In genomic region chr2:121132054-121132453, GRCh38 we compare ENCODE assay signal across 22 cellular contexts.
DNase-seq lines count a peak whose midpoint lies in the region; ATAC-seq, FAIRE-seq and TF ChIP-seq lines count a peak whose summit lies in the region.
"Had no signal": no experiment of that assay in that cellular context is flagged by ENCODE, and none has a peak within 500 bp of the region (broad histone marks: within the 10 kb centered on the region; RNA-seq: fewer than 3 reads in every experiment).

No MANE protein-coding gene starts in this region.

- H3K4me1 ChIP-seq in HUES6 (ENCODE audit: control insufficient read depth, insufficient read depth, low read length) (peaks cover 26% of the 10 kb centered on the region), H1 (replicated peaks in 1 of 4; ENCODE audit: control insufficient read depth in 3 of 4, insufficient read depth in 4 of 4, low read length in 3 of 4) (peaks cover 3 to 26% (median 13%) of the 10 kb centered on the region in 4 experiments), neuronal stem cell (ENCODE audit: control insufficient read depth in 2 of 2, insufficient read depth in 1 of 2, low read depth in 1 of 2, low read length in 2 of 2) (no peaks in the 10 kb centered on the region)
- H3K4me1 ChIP-seq: A549 had no signal

- TF ChIP-seq EP300 in H1 (IDR thresholded peaks at IDR 0.05; ENCODE audit: borderline replicate concordance in 1 of 2, low read depth in 2 of 2, low read length in 2 of 2), result no peak

- no peaks in the 10 kb centered on the region for H3K79me2 ChIP-seq in H1 (ENCODE audit: control insufficient read depth in 1 of 2, insufficient read depth in 2 of 2, low read length in 2 of 2)

- intact Hi-C loops in natural killer cell (cut with micrococcal nuclease), result no loop called here

- H4K91ac ChIP-seq in H1 (replicated peaks; ENCODE audit: insufficient read length, low read length), result no peak overlapping the region
- H4K91ac ChIP-seq in neuronal stem cell (ENCODE audit: low read depth, low read length, poor library complexity), result no peak overlapping the region

- no peaks in the 10 kb centered on the region for H3K27me3 ChIP-seq in HUES6 (ENCODE audit: control insufficient read depth, insufficient read depth, low read length)
- H3K27me3 ChIP-seq in H1 (replicated peaks in 1 of 4; ENCODE audit: control insufficient read depth in 3 of 4, extremely low read depth in 1 of 4, insufficient read depth in 3 of 4, low read length in 3 of 4), result peaks cover 0 to 6% (median 2%) of the 10 kb centered on the region in 4 experiments; a peak in 2 of 7 replicates
- peaks cover 0 to 31% (median 2%) of the 10 kb centered on the region in 3 experiments for H3K27me3 ChIP-seq in neuronal stem cell (ENCODE audit: control insufficient read depth in 3 of 3, insufficient read depth in 3 of 3, low read depth in 1 of 3, low read length in 3 of 3)

- H3K4ac ChIP-seq in H1 (replicated peaks; ENCODE audit: insufficient read length, low read depth, low read length) (no peak overlapping the region), neuronal stem cell (ENCODE audit: low read length) (no peak overlapping the region)

- no peak for TF ChIP-seq RAD21 in H1 (IDR thresholded peaks at IDR 0.05 in 1 of 2, conservative IDR thresholded peaks at IDR 0.05 in 1 of 2; ENCODE audit: low read depth in 2 of 2, low read length in 2 of 2)

- H2BK120ac ChIP-seq in H1 (replicated peaks; ENCODE audit: low read depth, low read length) (no peak overlapping the region), neuronal stem cell (ENCODE audit: low read depth, low read length) (no peak overlapping the region)

- peak; percentile 2 for DNase-seq in natural killer cell treated with Interleukin-12 subunit alpha and Interleukin-12 subunit beta and Interleukin-15 and Interleukin-18, amount 100 ng/mL, for 72 hours (ENCODE audit: low spot score)
- DNase-seq in natural killer cell (no peak), H1 (ENCODE audit: low read depth in 1 of 2, low spot score in 2 of 2) (no peak), neuronal stem cell (ENCODE audit: low spot score) (no peak), AML-193 (lab: John Stamatoyannopoulos, UW) (no peak), NCI-H2227 (lab: John Stamatoyannopoulos, UW; ENCODE audit: unreplicated experiment) (no peak)
- DNase-seq: 8988T; ACHN; C1 segment of cervical spinal cord; Calu3; CD4-positive, alpha-beta memory T cell; COR-L47; DMS53; DMS79 treated with DMSO at 0.1 percent for 48 hours; GOT3; H9 had no signal

- H3K9ac ChIP-seq in HUES6 (ENCODE audit: low read length), result peak overlapping the region; percentile 12
- H3K9ac ChIP-seq in H1 (replicated peaks in 1 of 4; ENCODE audit: extremely low read depth in 1 of 4, low read depth in 3 of 4, low read length in 3 of 4), result no peak overlapping the region; a peak in 1 of 7 replicates
- H3K9ac ChIP-seq in neuronal stem cell (ENCODE audit: low read depth, low read length, poor library complexity), result peak overlapping the region; percentile 10

- H2BK5ac ChIP-seq in H1 (ENCODE audit: low read depth, low read length), result no peak overlapping the region
- no peak overlapping the region for H2BK5ac ChIP-seq in neuronal stem cell (ENCODE audit: low read length)

- H4K8ac ChIP-seq in H1 (ENCODE audit: extremely low read depth, insufficient read depth, low read length) (no peak overlapping the region; the same call in 1 of the 2 replicates), neuronal stem cell (ENCODE audit: low read depth, low read length) (no peak overlapping the region)

- H3K18ac ChIP-seq in H1 (ENCODE audit: extremely low read depth, low read length) (no peak overlapping the region; the same call in 1 of the 2 replicates), neuronal stem cell (ENCODE audit: low read length) (peak overlapping the region; percentile 52)

- no peak overlapping the region for H2BK20ac ChIP-seq in H1 (ENCODE audit: low read length)

- 45% methylated on average over 11 of the region's 11 CpGs; no CpG with 5 or more reads in 1 of the 2 experiments for WGBS in H1 (ENCODE audit: extremely low coverage in 1 of 2, insufficient coverage in 1 of 2, insufficient read length in 1 of 2, insufficient replicate concordance in 2 of 2, low coverage in 1 of 2, low lambda C conversion rate in 2 of 2, missing lambda C conversion rate in 1 of 2), 2 experiments
- no CpG with 5 or more reads among the region's 11 CpGs for WGBS in neuronal stem cell (ENCODE audit: extremely low coverage in 2 of 2, insufficient read length in 2 of 2, insufficient replicate concordance in 1 of 2), 2 donors

- no peak for TF ChIP-seq POLR2A in H1 (IDR thresholded peaks at IDR 0.05; ENCODE audit: control extremely low read depth in 1 of 2, low read depth in 2 of 2, low read length in 2 of 2)

- no peaks in the 10 kb centered on the region for H3K36me3 Mint-ChIP-seq in natural killer cell treated with Interleukin-12 subunit alpha and Interleukin-12 subunit beta and Interleukin-15 and Interleukin-18, amount 100 ng/mL, for 72 hours
- no peaks in the 10 kb centered on the region for H3K36me3 Mint-ChIP-seq in natural killer cell
- H3K36me3 Mint-ChIP-seq: CD4-positive, alpha-beta memory T cell had no signal

- H2AK5ac ChIP-seq in H1 (ENCODE audit: low read depth, low read length) (no peak overlapping the region), neuronal stem cell (ENCODE audit: low read depth, low read length) (no peak overlapping the region)

- H3K4me3 ChIP-seq in HUES6 (ENCODE audit: low read depth, low read length) (no peak overlapping the region), H1 (ENCODE audit: extremely low read depth in 1 of 4, insufficient read depth in 2 of 4, low read depth in 3 of 4, low read length in 4 of 4) (no peak overlapping the region), neuronal stem cell (ENCODE audit: low read length in 2 of 2) (no peak overlapping the region)
- H3K4me3 ChIP-seq: A549 had no signal

- H3K56ac ChIP-seq in H1 (replicated peaks; ENCODE audit: insufficient read length, low read depth, low read length), result no peak overlapping the region

- no peak overlapping the region for H3K23ac ChIP-seq in H1 (ENCODE audit: insufficient read length)
- no peak overlapping the region for H3K23ac ChIP-seq in neuronal stem cell (ENCODE audit: low read depth, low read length, poor library complexity)

- no peak overlapping the region for H4K5ac ChIP-seq in H1 (ENCODE audit: insufficient read length, low read depth, low read length)

- H2BK12ac ChIP-seq in H1 (ENCODE audit: low read depth, low read length) (no peak overlapping the region), neuronal stem cell (ENCODE audit: low read length) (no peak overlapping the region)

- 0 out of 2 replicates have a peak overlapping the region, but pooled peaks have one; percentile 21 for H2AFZ ChIP-seq in H1 (ENCODE audit: low read length)
- H2AFZ ChIP-seq in neuronal stem cell (ENCODE audit: low read length), result no peak overlapping the region

- H3K27ac ChIP-seq in HUES6 (ENCODE audit: low read depth, low read length), result no peak overlapping the region
- H3K27ac ChIP-seq in H1 (ENCODE audit: low read depth, low read length), result no peak overlapping the region
- H3K27ac ChIP-seq in neuronal stem cell (replicated peaks; ENCODE audit: low read length), result no peak overlapping the region
- H3K27ac ChIP-seq: A549 had no signal

- FAIRE-seq in H1 (lab: Jason Lieb, UNC), result no peak
- FAIRE-seq: A549, G401.6, GM12892 had no signal

- no peak for ATAC-seq in natural killer cell treated with Interleukin-12 subunit alpha and Interleukin-12 subunit beta and Interleukin-15 and Interleukin-18, amount 100 ng/mL, for 72 hours
- no peak for ATAC-seq in natural killer cell
- ATAC-seq in GM19351 (IDR thresholded peaks at IDR 0.05; ENCODE audit: unreplicated experiment), result no peak
- ATAC-seq: A549, HCT116 had no signal

- no peaks in the 10 kb centered on the region for H3K9me3 ChIP-seq in HUES6 (ENCODE audit: control insufficient read depth, insufficient read depth, low read depth, low read length)
- no peaks in the 10 kb centered on the region; a peak in 1 of 4 replicates for H3K9me3 ChIP-seq in H1 (ENCODE audit: insufficient read depth in 2 of 2, low read depth in 1 of 2, low read length in 1 of 2)
- H3K9me3 ChIP-seq in neuronal stem cell (replicated peaks in 1 of 2; ENCODE audit: control insufficient read depth in 2 of 2, insufficient read depth in 1 of 2, low read depth in 1 of 2, low read length in 2 of 2), result peaks cover 0 to 2% of the 10 kb centered on the region in 2 donors
- H3K9me3 ChIP-seq: A549 had no signal

- peaks cover 0 to 11% of the 10 kb centered on the region in 2 experiments for H4K20me1 ChIP-seq in H1 (replicated peaks in 1 of 2; ENCODE audit: control insufficient read depth in 1 of 2, insufficient read depth in 2 of 2, low read length in 2 of 2)

- H3K14ac ChIP-seq in H1 (ENCODE audit: insufficient read length) (no peak overlapping the region), neuronal stem cell (ENCODE audit: low read length) (no peak overlapping the region)

- CTCF ChIA-PET in H1 (lab: Charles Lee; ENCODE audit: partially characterized antibody), result interaction anchor here (0.7 to 12.2 kb wide), 20 partner anchors 8 to 927 kb away, joined by 3 to 208 read pairs (median 4); no protein-coding TSS in a partner anchor

- H3K9me3 Mint-ChIP-seq in natural killer cell treated with Interleukin-12 subunit alpha and Interleukin-12 subunit beta and Interleukin-15 and Interleukin-18, amount 100 ng/mL, for 72 hours, result no peaks in the 10 kb centered on the region
- H3K9me3 Mint-ChIP-seq in natural killer cell, result peaks cover 5 to 7% of the 10 kb centered on the region in 2 donors
- H3K9me3 Mint-ChIP-seq: CD4-positive, alpha-beta memory T cell had no signal

- no peak overlapping the region for H3K27ac Mint-ChIP-seq in natural killer cell treated with Interleukin-12 subunit alpha and Interleukin-12 subunit beta and Interleukin-15 and Interleukin-18, amount 100 ng/mL, for 72 hours
- H3K27ac Mint-ChIP-seq in natural killer cell, result no peak overlapping the region
- H3K27ac Mint-ChIP-seq: CD4-positive, alpha-beta memory T cell had no signal

- peaks cover 7 to 8% of the 10 kb centered on the region in 2 donors for H3K4me1 Mint-ChIP-seq in natural killer cell treated with Interleukin-12 subunit alpha and Interleukin-12 subunit beta and Interleukin-15 and Interleukin-18, amount 100 ng/mL, for 72 hours (ENCODE audit: low read depth in 2 of 2)
- peaks cover 0 to 11% of the 10 kb centered on the region in 2 donors for H3K4me1 Mint-ChIP-seq in natural killer cell
- H3K4me1 Mint-ChIP-seq: CD4-positive, alpha-beta memory T cell had no signal

- H3K4me3 Mint-ChIP-seq in natural killer cell treated with Interleukin-12 subunit alpha and Interleukin-12 subunit beta and Interleukin-15 and Interleukin-18, amount 100 ng/mL, for 72 hours, result no peak overlapping the region
- no peak overlapping the region for H3K4me3 Mint-ChIP-seq in natural killer cell
- H3K4me3 Mint-ChIP-seq: CD4-positive, alpha-beta memory T cell; H9 had no signal

- H3K79me1 ChIP-seq in H1 (ENCODE audit: low read depth, low read length) (no peaks in the 10 kb centered on the region), neuronal stem cell (ENCODE audit: low read depth, low read length) (no peaks in the 10 kb centered on the region)

- H3K27me3 Mint-ChIP-seq in natural killer cell treated with Interleukin-12 subunit alpha and Interleukin-12 subunit beta and Interleukin-15 and Interleukin-18, amount 100 ng/mL, for 72 hours, result no peaks in the 10 kb centered on the region
- peaks cover 0 to 3% of the 10 kb centered on the region in 2 donors for H3K27me3 Mint-ChIP-seq in natural killer cell (ENCODE audit: low read depth in 2 of 2)

- H3K4me2 ChIP-seq in H1 (ENCODE audit: insufficient read depth in 1 of 2, low read depth in 2 of 2, low read length in 2 of 2) (peak overlapping the region; percentile 39 to 53; a peak in 3 of 4 replicates), neuronal stem cell (ENCODE audit: insufficient read depth, low read length, poor library complexity, severe bottlenecking) (no peak overlapping the region)
- H3K4me2 ChIP-seq: A549 had no signal

- H2BK15ac ChIP-seq in H1 (ENCODE audit: low read length), result no peak overlapping the region
- H2BK15ac ChIP-seq in neuronal stem cell (ENCODE audit: low read length), result no peak overlapping the region

- H3K36me3 ChIP-seq in HUES6 (ENCODE audit: control insufficient read depth, insufficient read depth, low read length) (no peaks in the 10 kb centered on the region), H1 (ENCODE audit: control insufficient read depth in 2 of 4, insufficient read depth in 4 of 4, low read length in 3 of 4) (no peaks in the 10 kb centered on the region), neuronal stem cell (replicated peaks in 1 of 2; ENCODE audit: control insufficient read depth in 2 of 2, insufficient read depth in 2 of 2, low read length in 2 of 2) (no peaks in the 10 kb centered on the region)

- H3K23me2 ChIP-seq in H1 (ENCODE audit: low read depth, low read length), result peaks cover 7% of the 10 kb centered on the region; the same call in 1 of the 2 replicates

- TF ChIP-seq CTCF in natural killer cell (IDR thresholded peaks at IDR 0.05), result no peak
- TF ChIP-seq CTCF in H1 (IDR thresholded peaks at IDR 0.05; ENCODE audit: control extremely low read depth in 1 of 3, insufficient read depth in 1 of 3, low read depth in 1 of 3, low read length in 3 of 3), result no peak

- POLR2A ChIA-PET in H1 (lab: Charles Lee; ENCODE audit: partially characterized antibody), result interaction anchor here (0.7 to 1.6 kb wide), 3 partner anchors 21 to 56 kb away, joined by 3 read pairs; no protein-coding TSS in a partner anchor

Comparison
In these comparisons a context has a peak if more than half of its experiments do, and no peak if none do; other contexts are left out.
1. H3K9ac ChIP-seq: peak in HUES6 (single experiment) and neuronal stem cell (single experiment); none in H1 (0 of 4).